Comparison of ENCODE assay signal across 34 cellular contexts in genomic region chr1:64127297-64127696, GRCh38.
"Had no signal": no experiment of that assay in that cellular context is flagged by ENCODE, and none has a peak within 500 bp of the region (broad histone marks: within the 10 kb centered on the region; RNA-seq: fewer than 3 reads in every experiment).

No MANE protein-coding gene starts in this region.

- H3K27ac ChIP-seq: KMS-11 had no signal

- H3K27me3 ChIP-seq: MG63 had no signal

- H3K9ac ChIP-seq: KMS-11 had no signal

- H3K9me3 ChIP-seq: MG63 had no signal

- DNase-seq: Karpas-422, Kasumi-1, MG63, MM.1S, MV-4-11, NCI-H1048, NCI-H1092, NCI-H1092 treated with DMSO at 0.1 percent for 48 hours, NCI-H1105, NCI-H1105 treated with DMSO at 0.1 percent for 48 hours, NCI-H1417, NCI-H1417 treated with DMSO at 0.1 percent for 48 hours, NCI-H1436, NCI-H1436 treated with DMSO at 0.1 percent for 48 hours, NCI-H146, NCI-H1694, NCI-H1694 treated with DMSO at 0.1 percent for 48 hours, NCI-H187, NCI-H187 treated with DMSO at 0.1 percent for 48 hours, NCI-H1930, NCI-H2029, NCI-H2029 treated with DMSO at 0.1 percent for 48 hours, NCI-H2081, NCI-H2081 treated with DMSO at 0.1 percent for 48 hours, NCI-H2107, NCI-H2171, NCI-H2171 treated with DMSO at 0.1 percent for 48 hours, NCI-H2227 treated with DMSO at 0.1 percent for 48 hours, NCI-H226, NCI-H345, NCI-H446 treated with DMSO at 0.1 percent for 48 hours, NCI-H510A, NCI-H510A treated with DMSO at 0.1 percent for 48 hours had no signal

- H3K36me3 ChIP-seq: MG63 had no signal

- H3K4me3 ChIP-seq: MG63 had no signal

- H3K4me2 ChIP-seq: KMS-11 had no signal
